19 cellular contexts compared by ENCODE assay signal in genomic region chr2:62054029-62054791, GRCh38.
"Had no signal": no experiment of that assay in that cellular context is flagged by ENCODE, and none has a peak within 500 bp of the region (broad histone marks: within the 10 kb centered on the region; RNA-seq: fewer than 3 reads in every experiment).

No MANE protein-coding gene starts in this region.

- H3K4me3 Mint-ChIP-seq: activated CD4-positive, alpha-beta T cell treated with anti-CD3 and anti-CD28 coated beads, Interleukin-2, amount 10 ng/mL, durations not matched to agents 7 days and 5 days; activated naive CD4-positive, alpha-beta T cell treated with anti-CD3 and anti-CD28 coated beads, Interleukin-2, amount 10 ng/mL, durations not matched to agents 7 days and 5 days; activated T-helper 17 cell treated with anti-CD3 and anti-CD28 coated beads, Interleukin-2, amount 50 U/mL, for 72 hours; endodermal cell; immature natural killer cell; naive thymus-derived CD8-positive, alpha-beta T cell; stimulated activated memory B cell treated with anti-CD40 and anti-IgM and Interleukin-4, amounts not matched to agents 10 μg/mL and 1 μg/mL and 100 μg/mL, for 72 hours had no signal

- H3K36me3 ChIP-seq: right lobe of liver, transverse colon had no signal

- H3K27me3 Mint-ChIP-seq: activated CD4-positive, alpha-beta T cell treated with anti-CD3 and anti-CD28 coated beads, Interleukin-2, amount 10 ng/mL, durations not matched to agents 7 days and 5 days; activated naive CD4-positive, alpha-beta T cell treated with anti-CD3 and anti-CD28 coated beads, Interleukin-2, amount 10 ng/mL, durations not matched to agents 7 days and 5 days; activated T-helper 17 cell treated with anti-CD3 and anti-CD28 coated beads, Interleukin-2, amount 50 U/mL, for 72 hours; naive thymus-derived CD8-positive, alpha-beta T cell; stimulated activated memory B cell treated with anti-CD40 and anti-IgM and Interleukin-4, amounts not matched to agents 10 μg/mL and 1 μg/mL and 100 μg/mL, for 72 hours had no signal

- H3K36me3 Mint-ChIP-seq: activated naive CD4-positive, alpha-beta T cell treated with anti-CD3 and anti-CD28 coated beads, Interleukin-2, amount 10 ng/mL, durations not matched to agents 7 days and 5 days had no signal

- H3K4me1 ChIP-seq: body of pancreas, right lobe of liver, spleen, transverse colon had no signal

- H3K27ac Mint-ChIP-seq: activated CD4-positive, alpha-beta T cell treated with anti-CD3 and anti-CD28 coated beads, Interleukin-2, amount 10 ng/mL, durations not matched to agents 7 days and 5 days; activated naive CD4-positive, alpha-beta T cell treated with anti-CD3 and anti-CD28 coated beads, Interleukin-2, amount 10 ng/mL, durations not matched to agents 7 days and 5 days; activated T-helper 17 cell treated with anti-CD3 and anti-CD28 coated beads, Interleukin-2, amount 50 U/mL, for 72 hours; endodermal cell; immature natural killer cell; stimulated activated memory B cell treated with anti-CD40 and anti-IgM and Interleukin-4, amounts not matched to agents 10 μg/mL and 1 μg/mL and 100 μg/mL, for 72 hours had no signal

- DNase-seq: activated CD4-positive, alpha-beta T cell treated with anti-CD3 and anti-CD28 coated beads, Interleukin-2, amount 10 ng/mL, durations not matched to agents 7 days and 5 days; activated CD8-positive, alpha-beta memory T cell treated with anti-CD3 and anti-CD28 coated beads for 24 hours; activated naive CD4-positive, alpha-beta T cell treated with anti-CD3 and anti-CD28 coated beads, Interleukin-2, amount 10 ng/mL, durations not matched to agents 7 days and 5 days; activated T-cell treated with anti-CD3 and anti-CD28 coated beads for 4 hours; amniotic stem cell; body of pancreas; dermis blood vessel endothelial cell; endodermal cell; immature natural killer cell; mammary epithelial cell; naive thymus-derived CD8-positive, alpha-beta T cell; nucleus accumbens; right lobe of liver; spleen; stimulated activated CD4-positive, alpha-beta T cell treated with anti-CD3 and anti-CD28 coated beads, Interleukin-1b, Interleukin-23, amount 100 ng/mL, for 48 hours; T1000; transverse colon had no signal

- ATAC-seq: activated T-helper 17 cell treated with anti-CD3 and anti-CD28 coated beads, Interleukin-2, amount 50 U/mL, for 72 hours; body of pancreas; naive thymus-derived CD8-positive, alpha-beta T cell; right lobe of liver; stimulated activated memory B cell treated with anti-CD40 and anti-IgM and Interleukin-4, amounts not matched to agents 10 μg/mL and 1 μg/mL and 100 μg/mL, for 72 hours had no signal

- H3K4me3 ChIP-seq: body of pancreas, right lobe of liver, spleen, transverse colon had no signal

- H3K27ac ChIP-seq: body of pancreas, right lobe of liver, spleen, transverse colon had no signal

- H3K9me3 ChIP-seq: body of pancreas, right lobe of liver, spleen, transverse colon had no signal

- H3K4me1 Mint-ChIP-seq: activated CD4-positive, alpha-beta T cell treated with anti-CD3 and anti-CD28 coated beads, Interleukin-2, amount 10 ng/mL, durations not matched to agents 7 days and 5 days; activated naive CD4-positive, alpha-beta T cell treated with anti-CD3 and anti-CD28 coated beads, Interleukin-2, amount 10 ng/mL, durations not matched to agents 7 days and 5 days had no signal

- H3K9me3 Mint-ChIP-seq: activated naive CD4-positive, alpha-beta T cell treated with anti-CD3 and anti-CD28 coated beads, Interleukin-2, amount 10 ng/mL, durations not matched to agents 7 days and 5 days; activated T-helper 17 cell treated with anti-CD3 and anti-CD28 coated beads, Interleukin-2, amount 50 U/mL, for 72 hours; endodermal cell; immature natural killer cell; stimulated activated memory B cell treated with anti-CD40 and anti-IgM and Interleukin-4, amounts not matched to agents 10 μg/mL and 1 μg/mL and 100 μg/mL, for 72 hours had no signal

- H3K27me3 ChIP-seq: body of pancreas, right lobe of liver, spleen, transverse colon had no signal
